3 cellular contexts compared by ENCODE assay signal in genomic region chr13:49590714-49591113, GRCh38. TPM values are rescaled to one million over a fixed set of nuclear protein-coding genes. Genes with fewer than 3 reads are reported as not detected.
"Had no signal": no experiment of that assay in that cellular context is flagged by ENCODE, and none has a peak within 500 bp of the region (broad histone marks: within the 10 kb centered on the region; RNA-seq: fewer than 3 reads in every experiment).

No MANE protein-coding gene starts in this region.

RNA-seq across cellular contexts. Expression of gene ARL11, which starts 37.6 kb away (rescaled TPM):
- total RNA-seq: kidney epithelial cell, myocyte had no signal
- polyA plus RNA-seq: hepatocyte had no signal
